In genomic region chrX:142156567-142156966, GRCh38 we compare ENCODE assay signal across 27 cellular contexts.
DNase-seq lines count a peak whose midpoint lies in the region; ATAC-seq lines count a peak whose summit lies in the region.
"Had no signal": no experiment of that assay in that cellular context is flagged by ENCODE, and none has a peak within 500 bp of the region (broad histone marks: within the 10 kb centered on the region; RNA-seq: fewer than 3 reads in every experiment).

No MANE protein-coding gene starts in this region.

- H3K4me1 ChIP-seq in iPS-15b (ENCODE audit: control insufficient read depth, insufficient read depth, low read length) = no peaks in the 10 kb centered on the region
- H3K4me1 ChIP-seq: esophagus muscularis mucosa, foreskin keratinocyte, heart right ventricle, SJSA1 had no signal

- no peaks in the 10 kb centered on the region for H3K27me3 ChIP-seq in iPS-15b (ENCODE audit: control insufficient read depth, insufficient read depth, low read length)
- H3K27me3 ChIP-seq: esophagus muscularis mucosa, foreskin keratinocyte, heart right ventricle, SJSA1 had no signal

- H3K4me3 ChIP-seq in iPS-15b (ENCODE audit: low read depth, low read length) = peak overlapping the region; percentile 49
- H3K4me3 ChIP-seq: coronary artery, esophagus muscularis mucosa, GM12878, heart right ventricle, SJSA1, thoracic aorta had no signal

- ATAC-seq in HG03097 (IDR thresholded peaks at IDR 0.05; ENCODE audit: low FRiP score, unreplicated experiment) (no peak), HG03460 (IDR thresholded peaks at IDR 0.05; ENCODE audit: unreplicated experiment) (no peak)
- ATAC-seq: activated CD4-positive, CD25-positive, alpha-beta regulatory T cell treated with anti-CD3 and anti-CD28 coated beads, Interleukin-2, amount 50 U/mL, for 24 hours; foreskin keratinocyte; GM12878; heart right ventricle; naive thymus-derived CD8-positive, alpha-beta T cell; stimulated activated naive CD8-positive, alpha-beta T cell treated with anti-CD3 and anti-CD28 coated beads, Interleukin-15, Interleukin-2, amounts not matched to agents 100 U/mL and 50 U/mL, for 24 hours had no signal

- no peak overlapping the region for H3K9ac ChIP-seq in iPS-15b (ENCODE audit: low read depth, low read length)

- no peaks in the 10 kb centered on the region for H3K36me3 ChIP-seq in iPS-15b (ENCODE audit: control insufficient read depth, insufficient read depth, low read length)
- H3K36me3 ChIP-seq: esophagus muscularis mucosa, heart right ventricle, SJSA1, thoracic aorta had no signal

- no peaks in the 10 kb centered on the region for H3K9me3 ChIP-seq in iPS-15b (ENCODE audit: control insufficient read depth, insufficient read depth, low read length)
- H3K9me3 ChIP-seq: esophagus muscularis mucosa, heart right ventricle, SJSA1, thoracic aorta had no signal

- DNase-seq in NCI-H82 (lab: John Stamatoyannopoulos, UW) = peak; percentile 53
- no peak for DNase-seq in NCI-H82 treated with DMSO at 0.1 percent for 48 hours (lab: John Stamatoyannopoulos, UW; ENCODE audit: unreplicated experiment)
- peak; percentile 45 for DNase-seq in NCI-H748 treated with DMSO at 0.1 percent for 48 hours (lab: John Stamatoyannopoulos, UW)
- no peak for DNase-seq in AG20443 (ENCODE audit: low spot score)
- DNase-seq in DMS153 treated with DMSO at 0.1 percent for 48 hours (lab: John Stamatoyannopoulos, UW; ENCODE audit: unreplicated experiment) = no peak
- DNase-seq: 8988T; activated CD4-positive, alpha-beta memory T cell treated with anti-CD3 and anti-CD28 coated beads for 36 hours; activated CD8-positive, alpha-beta memory T cell treated with anti-CD3 and anti-CD28 coated beads, Interleukin-2, amount 50 U/mL, for 48 hours; activated naive CD4-positive, alpha-beta T cell treated with anti-CD3 and anti-CD28 coated beads, Interleukin-2, amount 50 U/mL, for 16 hours; amniotic stem cell; Calu3; foreskin keratinocyte; heart right ventricle; naive thymus-derived CD8-positive, alpha-beta T cell; NCI-H1436; NCI-H510A treated with DMSO at 0.1 percent for 48 hours; stimulated activated naive CD8-positive, alpha-beta T cell treated with anti-CD3 and anti-CD28 coated beads, Interleukin-15, Interleukin-2, amounts not matched to agents 100 U/mL and 50 U/mL, for 24 hours; T-helper 1 cell had no signal

Comparison
In these comparisons a context has a peak if more than half of its experiments do, and no peak if none do; other contexts are left out.
1. DNase-seq: peak in NCI-H82 (single experiment) and NCI-H748 treated with DMSO at 0.1 percent for 48 hours (single experiment); none in NCI-H82 treated with DMSO at 0.1 percent for 48 hours (single experiment), AG20443 (single experiment) and DMS153 treated with DMSO at 0.1 percent for 48 hours (single experiment).